ENCODE assay signal across 8 cellular contexts in the genomic region with DNA sequence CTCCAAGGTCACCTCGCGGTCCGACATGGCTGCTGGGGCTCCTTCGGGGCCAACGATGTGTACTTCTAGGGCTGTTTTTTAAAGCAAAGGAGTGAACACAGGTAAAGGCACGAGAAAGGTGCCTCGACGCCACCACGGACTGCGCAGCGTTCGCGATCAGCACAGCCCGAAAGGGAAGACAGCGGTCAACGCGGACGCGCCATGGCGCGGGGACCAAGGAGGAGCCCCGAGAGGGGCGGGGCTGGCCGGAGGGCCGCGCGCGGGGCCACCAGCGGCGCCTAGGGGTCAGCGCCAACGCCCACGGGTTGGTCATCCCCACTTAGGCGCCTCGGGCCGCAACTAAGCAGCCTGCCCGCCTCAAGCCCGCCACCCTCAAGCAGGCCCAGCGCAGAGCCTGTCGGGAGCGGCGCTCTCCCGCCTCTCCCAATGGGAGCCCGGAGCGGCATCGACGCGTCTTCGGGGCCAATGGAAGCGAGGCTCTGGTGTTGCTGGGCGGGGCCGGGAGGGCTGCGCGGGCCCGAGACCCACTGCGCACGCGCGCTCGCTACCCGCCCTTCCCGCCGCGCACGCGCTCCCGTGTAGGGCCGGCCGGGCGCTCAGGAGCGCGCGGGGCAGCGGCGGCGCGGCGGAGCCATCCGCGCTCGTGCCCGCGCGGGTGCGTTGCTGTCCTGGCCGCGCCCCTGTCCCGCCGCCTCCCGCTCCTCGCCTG. TPM values are rescaled to one million over a fixed set of nuclear protein-coding genes. Genes with fewer than 3 reads are reported as not detected.
DNase-seq lines count a peak whose midpoint lies in the region; ATAC-seq and TF ChIP-seq lines count a peak whose summit lies in the region.

A gene with protein sequence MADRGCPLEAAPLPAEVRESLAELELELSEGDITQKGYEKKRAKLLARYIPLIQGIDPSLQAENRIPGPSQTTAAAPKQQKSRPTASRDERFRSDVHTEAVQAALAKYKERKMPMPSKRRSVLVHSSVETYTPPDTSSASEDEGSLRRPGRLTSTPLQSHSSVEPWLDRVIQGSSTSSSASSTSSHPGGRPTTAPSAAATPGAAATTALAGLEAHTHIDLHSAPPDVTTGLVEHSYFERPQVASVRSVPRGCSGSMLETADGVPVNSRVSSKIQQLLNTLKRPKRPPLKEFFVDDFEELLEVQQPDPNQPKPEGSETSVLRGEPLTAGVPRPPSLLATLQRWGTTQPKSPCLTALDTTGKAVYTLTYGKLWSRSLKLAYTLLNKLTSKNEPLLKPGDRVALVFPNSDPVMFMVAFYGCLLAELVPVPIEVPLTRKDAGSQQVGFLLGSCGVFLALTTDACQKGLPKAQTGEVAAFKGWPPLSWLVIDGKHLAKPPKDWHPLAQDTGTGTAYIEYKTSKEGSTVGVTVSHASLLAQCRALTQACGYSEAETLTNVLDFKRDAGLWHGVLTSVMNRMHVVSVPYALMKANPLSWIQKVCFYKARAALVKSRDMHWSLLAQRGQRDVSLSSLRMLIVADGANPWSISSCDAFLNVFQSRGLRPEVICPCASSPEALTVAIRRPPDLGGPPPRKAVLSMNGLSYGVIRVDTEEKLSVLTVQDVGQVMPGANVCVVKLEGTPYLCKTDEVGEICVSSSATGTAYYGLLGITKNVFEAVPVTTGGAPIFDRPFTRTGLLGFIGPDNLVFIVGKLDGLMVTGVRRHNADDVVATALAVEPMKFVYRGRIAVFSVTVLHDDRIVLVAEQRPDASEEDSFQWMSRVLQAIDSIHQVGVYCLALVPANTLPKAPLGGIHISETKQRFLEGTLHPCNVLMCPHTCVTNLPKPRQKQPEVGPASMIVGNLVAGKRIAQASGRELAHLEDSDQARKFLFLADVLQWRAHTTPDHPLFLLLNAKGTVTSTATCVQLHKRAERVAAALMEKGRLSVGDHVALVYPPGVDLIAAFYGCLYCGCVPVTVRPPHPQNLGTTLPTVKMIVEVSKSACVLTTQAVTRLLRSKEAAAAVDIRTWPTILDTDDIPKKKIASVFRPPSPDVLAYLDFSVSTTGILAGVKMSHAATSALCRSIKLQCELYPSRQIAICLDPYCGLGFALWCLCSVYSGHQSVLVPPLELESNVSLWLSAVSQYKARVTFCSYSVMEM (N-terminal part only) (plus strand): TSS at position 577 of the 709 bp plus-strand sequence. CDS start 241 bp downstream, outside the sequence.

- peak within 1 kb of the TSS; percentile 91 to 99 (median 97) for H3K27ac ChIP-seq in BLaER1 treated with 17β-estradiol and CSF1 and Interleukin-3, amounts not matched to agents 10 nM and 100 nM
- H3K27ac ChIP-seq in colonic mucosa (peak within 1 kb of the TSS; percentile 89), layer of hippocampus (ENCODE audit: low read depth, low read length) (peak within 1 kb of the TSS; percentile 93)

- DNase-seq in NCI-H526 treated with DMSO at 0.1 percent for 48 hours (lab: John Stamatoyannopoulos, UW) (peak; percentile 94), colonic mucosa (peak; percentile 94)
- DNase-seq in activated CD4-positive, alpha-beta T cell treated with anti-CD3 and anti-CD28 coated beads, Interleukin-2, amount 10 ng/mL, durations not matched to agents 24 days and 14 days: peak; percentile 98
- peak; percentile 82 to 87 (median 86) for DNase-seq in stimulated activated CD4-positive, alpha-beta T cell treated with anti-CD3 and anti-CD28 coated beads, Interleukin-1b, Interleukin-23, amount 100 ng/mL, for 24 hours (ENCODE audit: low read depth in 4 of 4, low spot score in 1 of 4)

- peak within 1 kb of the TSS; percentile 90 to 100 (median 97) for H3K4me2 ChIP-seq in BLaER1 treated with 17β-estradiol and CSF1 and Interleukin-3, amounts not matched to agents 10 nM and 100 nM

- H3K27me3 Mint-ChIP-seq in activated CD4-positive, alpha-beta T cell treated with anti-CD3 and anti-CD28 coated beads, Interleukin-2, amount 10 ng/mL, durations not matched to agents 24 days and 14 days: no peaks in the 10 kb centered on the region

- H3K4me3 Mint-ChIP-seq in activated CD4-positive, alpha-beta T cell treated with anti-CD3 and anti-CD28 coated beads, Interleukin-2, amount 10 ng/mL, durations not matched to agents 24 days and 14 days: peak within 1 kb of the TSS; percentile 93

- peaks cover 37% of the 10 kb centered on the region for H3K4me1 Mint-ChIP-seq in activated CD4-positive, alpha-beta T cell treated with anti-CD3 and anti-CD28 coated beads, Interleukin-2, amount 10 ng/mL, durations not matched to agents 24 days and 14 days

- peak; percentile 87 for ATAC-seq in GM19351 (IDR thresholded peaks at IDR 0.05; ENCODE audit: unreplicated experiment)
- ATAC-seq in HG03520 (IDR thresholded peaks at IDR 0.05; ENCODE audit: unreplicated experiment): peak; percentile 95

- TF ChIP-seq CTCF in colonic mucosa (IDR thresholded peaks at IDR 0.05): no peak

- peak within 1 kb of the TSS; percentile 68 to 94 (median 86) for H3K4me3 ChIP-seq in BLaER1 treated with 17β-estradiol and CSF1 and Interleukin-3, amounts not matched to agents 10 nM and 100 nM
- peak within 1 kb of the TSS; percentile 98 for H3K4me3 ChIP-seq in colonic mucosa

- H3K27ac Mint-ChIP-seq in activated CD4-positive, alpha-beta T cell treated with anti-CD3 and anti-CD28 coated beads, Interleukin-2, amount 10 ng/mL, durations not matched to agents 24 days and 14 days: peak within 1 kb of the TSS; percentile 96

- no peaks in the 10 kb centered on the region for H3K27me3 ChIP-seq in BLaER1 treated with 17β-estradiol and CSF1 and Interleukin-3, amounts not matched to agents 10 nM and 100 nM
- H3K27me3 ChIP-seq in colonic mucosa: no peaks in the 10 kb centered on the region
- H3K27me3 ChIP-seq in layer of hippocampus (ENCODE audit: control insufficient read depth, insufficient read depth, low read length): no peaks in the 10 kb centered on the region

- peaks cover 28% of the 10 kb centered on the region for H3K36me3 Mint-ChIP-seq in activated CD4-positive, alpha-beta T cell treated with anti-CD3 and anti-CD28 coated beads, Interleukin-2, amount 10 ng/mL, durations not matched to agents 24 days and 14 days (ENCODE audit: low read depth)

- intact Hi-C loops in activated CD4-positive, alpha-beta T cell treated with anti-CD3 and anti-CD28 coated beads, Interleukin-2, amount 10 ng/mL, durations not matched to agents 24 days and 14 days (cut with micrococcal nuclease): loop anchor here (1.0 to 5.0 kb wide), 4 partner anchors 134 to 316 kb away; partner anchors contain the start of genes PCNT and YBEY
- intact Hi-C loops in colonic mucosa (cut with DNase I): no loop called here

- peaks cover 25 to 66% (median 34%) of the 10 kb centered on the region in 10 experiments for H3K4me1 ChIP-seq in BLaER1 treated with 17β-estradiol and CSF1 and Interleukin-3, amounts not matched to agents 10 nM and 100 nM
- peaks cover 10% of the 10 kb centered on the region for H3K4me1 ChIP-seq in colonic mucosa

- no peaks in the 10 kb centered on the region for H3K9me3 ChIP-seq in BLaER1 treated with 17β-estradiol and CSF1 and Interleukin-3, amounts not matched to agents 10 nM and 100 nM (replicated peaks in 1 of 11)
- H3K9me3 ChIP-seq in colonic mucosa: no peaks in the 10 kb centered on the region

- H3K9ac ChIP-seq in BLaER1 treated with 17β-estradiol and CSF1 and Interleukin-3, amounts not matched to agents 10 nM and 100 nM: peak within 1 kb of the TSS; percentile 92 to 99 (median 97)
- peak within 1 kb of the TSS; percentile 94 to 97 for H3K9ac ChIP-seq in colonic mucosa (ENCODE audit: low read depth in 2 of 2, low read length in 2 of 2)

- peaks cover 9 to 49% (median 41%) of the 10 kb centered on the region in 11 experiments; a peak in 21 of 22 replicates for H3K36me3 ChIP-seq in BLaER1 treated with 17β-estradiol and CSF1 and Interleukin-3, amounts not matched to agents 10 nM and 100 nM
- H3K36me3 ChIP-seq in colonic mucosa: no peaks in the 10 kb centered on the region

- H3K9me3 Mint-ChIP-seq in activated CD4-positive, alpha-beta T cell treated with anti-CD3 and anti-CD28 coated beads, Interleukin-2, amount 10 ng/mL, durations not matched to agents 24 days and 14 days: no peaks in the 10 kb centered on the region

- H4K20me1 ChIP-seq in BLaER1 treated with 17β-estradiol and CSF1 and Interleukin-3, amounts not matched to agents 10 nM and 100 nM: peaks cover 0 to 42% (median 23%) of the 10 kb centered on the region in 11 experiments; a peak in 16 of 22 replicates

RNA-seq across cellular contexts. Expression of the gene that starts here (rescaled TPM):
- total RNA-seq in activated CD4-positive, alpha-beta T cell treated with anti-CD3 and anti-CD28 coated beads, Interleukin-2, amount 10 ng/mL, durations not matched to agents 24 days and 14 days: 30.5 and 31.3 TPM in 2 replicates
- 10 to 100 TPM; 40.4 to 41.0 TPM for total RNA-seq in colonic mucosa

Comparison
In these comparisons a context has a peak if more than half of its experiments do, and no peak if none do; other contexts are left out.
1. Peak in every context shown above with its lines: DNase-seq, ATAC-seq, H3K4me3 ChIP-seq and H3K27ac ChIP-seq.